In genomic region chr19:42028304-42029216, GRCh38 we compare ENCODE assay signal across 8 cellular contexts. TPM values are rescaled to one million over a fixed set of nuclear protein-coding genes. Genes with fewer than 3 reads are reported as not detected.
DNase-seq lines count a peak whose midpoint lies in the region; ATAC-seq and TF ChIP-seq lines count a peak whose summit lies in the region.

No MANE protein-coding gene starts in this region.

- no peaks in the 10 kb centered on the region for H3K9me3 ChIP-seq in hepatocyte (ENCODE audit: low read depth)

- H3K27ac ChIP-seq in hepatocyte: no peak overlapping the region

- H3K4me2 ChIP-seq in hepatocyte: no peak overlapping the region

- no peaks in the 10 kb centered on the region for H3K9me2 ChIP-seq in hepatocyte (replicated peaks; ENCODE audit: insufficient read depth)

- H3K4me3 ChIP-seq in AG09309 (ENCODE audit: control insufficient read depth, low read depth, low read length) (no peak overlapping the region), WI38 (ENCODE audit: low read depth, low read length) (no peak overlapping the region), hepatocyte (no peak overlapping the region)

- no peak for ATAC-seq in GM19452 (IDR thresholded peaks at IDR 0.05; ENCODE audit: unreplicated experiment)
- ATAC-seq in GM21367 (IDR thresholded peaks at IDR 0.05; ENCODE audit: unreplicated experiment): no peak

- TF ChIP-seq CTCF in AG09309 (IDR thresholded peaks at IDR 0.05; ENCODE audit: control insufficient read depth, insufficient read depth, low read depth, low read length, missing control alignments) (peak; percentile 64), WI38 (IDR thresholded peaks at IDR 0.05; ENCODE audit: low read depth, low read length) (peak; percentile 54; the same call in 1 of the 2 replicates), hepatocyte (IDR thresholded peaks at IDR 0.05; ENCODE audit: poor library complexity) (peak; percentile 26)

- 57% methylated on average over 8 of the region's 8 CpGs for WGBS in hepatocyte (ENCODE audit: low lambda C conversion rate, missing lambda C conversion rate)

- no peaks in the 10 kb centered on the region for H4K20me1 ChIP-seq in hepatocyte (ENCODE audit: insufficient read depth, poor library complexity, severe bottlenecking)

- H3K4me1 ChIP-seq in hepatocyte (ENCODE audit: insufficient read depth): no peaks in the 10 kb centered on the region

- no peaks in the 10 kb centered on the region for H3K36me3 ChIP-seq in hepatocyte (replicated peaks; ENCODE audit: insufficient read depth, low read depth)

- H2AFZ ChIP-seq in hepatocyte: no peak overlapping the region

- DNase-seq in AG09309 (ENCODE audit: low read depth) (no peak), HEK293T (ENCODE audit: extremely low spot score) (peak; percentile 76), hepatocyte (ENCODE audit: low spot score) (no peak), NCI-H2029 (lab: John Stamatoyannopoulos, UW) (no peak), NCI-H146 treated with DMSO at 0.1 percent for 48 hours (lab: John Stamatoyannopoulos, UW; ENCODE audit: unreplicated experiment) (no peak)

- no peaks in the 10 kb centered on the region for H3K79me2 ChIP-seq in hepatocyte

- CTCF ChIA-PET in HEK293T (lab: Yijun Ruan, JAX): interaction anchor here (0.8 to 1.6 kb wide), 13 partner anchors 10 to 152 kb away, joined by 3 to 8 read pairs (median 4); no protein-coding TSS in a partner anchor

- H3K27me3 ChIP-seq in hepatocyte: no peaks in the 10 kb centered on the region

- POLR2A ChIA-PET in HEK293T (lab: Yijun Ruan, JAX): interaction anchor here (0.6 to 1.5 kb wide), 9 partner anchors 9 to 71 kb away, joined by 3 to 8 read pairs (median 4); partner anchors contain the start of genes RABAC1 and ZNF574

TF ChIP-seq in HEK293T, 16 proteins besides CTCF, POLR2A, EP300 and RAD21:
- TF ChIP-seq LEF1 (IDR thresholded peaks at IDR 0.05; ENCODE audit: borderline replicate concordance) (no peak), BHLHE40 (IDR thresholded peaks at IDR 0.05; ENCODE audit: borderline replicate concordance) (no peak), FOXK2 (IDR thresholded peaks at IDR 0.05) (no peak), NFRKB (IDR thresholded peaks at IDR 0.05) (no peak), TARDBP (IDR thresholded peaks at IDR 0.05) (no peak), SUZ12 (IDR thresholded peaks at IDR 0.05) (no peak), L3MBTL2 (conservative IDR thresholded peaks at IDR 0.05) (no peak), FOXA1 (IDR thresholded peaks at IDR 0.05) (no peak), FOXM1 (IDR thresholded peaks at IDR 0.05; ENCODE audit: borderline replicate concordance) (no peak), ZNF384 (IDR thresholded peaks at IDR 0.05) (no peak), ARNT (IDR thresholded peaks at IDR 0.05) (no peak), PKNOX1 (IDR thresholded peaks at IDR 0.05) (no peak)

RNA-seq across cellular contexts. Expression of gene ATP1A3, which starts 34.5 kb away (rescaled TPM):
- 0.03 TPM in 1 of 2 replicates, not detected in the other for total RNA-seq in hepatocyte
- polyA plus RNA-seq in hepatocyte: 0.82 TPM in 1 of 2 replicates, not detected in the other

RNA-seq across cellular contexts. Expression of gene GRIK5, which starts 41.4 kb away (rescaled TPM):
- total RNA-seq in hepatocyte: 0.60 and 0.92 TPM in 2 replicates
- polyA plus RNA-seq in hepatocyte: 0.34 and 0.50 TPM in 2 replicates

RNA-seq across cellular contexts. Expression of gene ZNF574, which starts 47.4 kb away (rescaled TPM):
- total RNA-seq in hepatocyte: 10.7 and 11.8 TPM in 2 replicates
- 13.3 and 13.6 TPM in 2 replicates for polyA plus RNA-seq in hepatocyte
